ENCODE assay signal across 7 cellular contexts in genomic region chr6:4763921-4764320, GRCh38.
"Had no signal": no experiment of that assay in that cellular context is flagged by ENCODE, and none has a peak within 500 bp of the region (broad histone marks: within the 10 kb centered on the region; RNA-seq: fewer than 3 reads in every experiment).

No MANE protein-coding gene starts in this region.

- DNase-seq: IMR-90, KBM-7, KG1 had no signal

- FAIRE-seq: HepG2, HTR-8/SVneo had no signal

- H3K9ac ChIP-seq: KMS-11 had no signal

- ATAC-seq: HepG2 had no signal

- H3K4me2 ChIP-seq: KMS-11 had no signal

- H3K27ac ChIP-seq: HL-60, KMS-11 had no signal
